In the genomic region with DNA sequence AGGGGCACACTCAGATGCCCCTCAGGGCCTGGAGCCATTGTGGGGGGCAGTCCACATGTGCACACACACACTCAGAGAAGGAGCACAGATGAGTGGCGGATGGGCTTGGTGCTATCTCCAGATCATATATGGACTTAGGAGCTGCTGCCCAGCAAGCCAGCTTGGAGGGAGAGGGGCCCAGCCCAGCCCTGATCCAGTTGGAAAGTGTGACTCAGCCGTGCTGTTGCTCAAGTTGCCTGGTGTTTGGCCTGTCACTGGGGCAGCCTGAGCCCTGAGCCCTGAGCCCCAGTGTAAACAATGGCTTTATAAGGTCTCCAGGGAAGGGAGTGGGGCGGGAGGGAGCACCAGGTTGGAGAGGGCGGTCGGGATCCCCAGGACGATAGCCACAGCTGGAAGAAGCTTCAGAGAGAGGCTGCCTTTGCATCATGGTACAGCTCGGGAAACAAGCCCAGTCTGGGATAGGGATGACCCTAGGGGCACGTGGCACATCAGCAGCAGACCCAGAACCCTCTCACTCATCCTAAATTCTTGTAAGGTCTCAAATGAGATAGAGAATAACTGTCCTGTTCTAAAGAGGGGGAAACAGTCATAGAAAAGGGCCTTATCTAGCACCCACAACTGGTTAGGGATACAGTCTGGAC, we compare ENCODE assay signal across 9 cellular contexts. TPM values are rescaled to one million over a fixed set of nuclear protein-coding genes. Genes with fewer than 3 reads are reported as not detected.
DNase-seq lines count a peak whose midpoint lies in the region; ATAC-seq and TF ChIP-seq lines count a peak whose summit lies in the region.
"Had no signal": no experiment of that assay in that cellular context is flagged by ENCODE, and none has a peak within 500 bp of the region (broad histone marks: within the 10 kb centered on the region; RNA-seq: fewer than 3 reads in every experiment).

No MANE protein-coding gene starts in this region.

- peaks cover 44% of the 10 kb centered on the region for H3K79me2 ChIP-seq in osteoblast (ENCODE audit: insufficient read depth, low read length)

- no peaks in the 10 kb centered on the region for H3K27me3 ChIP-seq in osteoblast (ENCODE audit: insufficient read depth, low read length)

- H2AFZ ChIP-seq in osteoblast (ENCODE audit: low read length), result no peak overlapping the region

- H3K9me3 Mint-ChIP-seq in type B pancreatic cell, result no peaks in the 10 kb centered on the region

- H3K27me3 Mint-ChIP-seq in type B pancreatic cell, result peaks cover 4% of the 10 kb centered on the region

- H3K9me3 ChIP-seq in osteoblast (ENCODE audit: low read depth, low read length), result no peaks in the 10 kb centered on the region

- no peak overlapping the region for H3K27ac Mint-ChIP-seq in type B pancreatic cell

- no peak overlapping the region for H3K4me2 ChIP-seq in osteoblast (ENCODE audit: insufficient read depth, low read length)

- peaks cover under 1% of the 10 kb centered on the region for H3K4me1 Mint-ChIP-seq in type B pancreatic cell (ENCODE audit: unreplicated experiment)

- no peak for ATAC-seq in GM21423 (IDR thresholded peaks at IDR 0.05; ENCODE audit: unreplicated experiment)

- DNase-seq in AG10803 (ENCODE audit: low read depth), result peak; percentile 96
- peak; percentile 89 for DNase-seq in RKO (ENCODE audit: low spot score)
- DNase-seq in fibroblast of peridontal ligament (ENCODE audit: extremely low read depth), result peak; percentile 97
- DNase-seq in osteoblast (ENCODE audit: insufficient read length, low spot score, missing footprints), result peak; percentile 99
- DNase-seq in type B pancreatic cell (ENCODE audit: extremely low spot score, unreplicated experiment), result no peak
- no peak for DNase-seq in RPMI8226
- no peak for DNase-seq in pons (ENCODE audit: low spot score)
- DNase-seq: NCI-H345 had no signal

- no peak for TF ChIP-seq CTCF in AG10803 (conservative IDR thresholded peaks at IDR 0.05; ENCODE audit: low read length)
- no peak for TF ChIP-seq CTCF in osteoblast (IDR thresholded peaks at IDR 0.05; ENCODE audit: extremely low read depth, low read depth, low read length)
- TF ChIP-seq CTCF in type B pancreatic cell (conservative IDR thresholded peaks at IDR 0.05), result no peak

- peaks cover 40% of the 10 kb centered on the region for H4K20me1 ChIP-seq in osteoblast (ENCODE audit: insufficient read depth, low read length)

- H3K27ac ChIP-seq in osteoblast (ENCODE audit: low read depth, low read length), result peak overlapping the region; percentile 82

- no peak overlapping the region for H3K4me3 Mint-ChIP-seq in type B pancreatic cell

- H3K4me1 ChIP-seq in osteoblast (ENCODE audit: insufficient read depth, low read length), result peaks cover 33% of the 10 kb centered on the region

- H3K36me3 ChIP-seq in osteoblast (ENCODE audit: insufficient read depth, low read length), result peaks cover 68% of the 10 kb centered on the region

- H3K36me3 Mint-ChIP-seq in type B pancreatic cell, result no peaks in the 10 kb centered on the region

- H3K4me3 ChIP-seq in AG10803 (ENCODE audit: low read length) (no peak overlapping the region), osteoblast (ENCODE audit: insufficient read depth, low read length) (no peak overlapping the region)

RNA-seq across cellular contexts. Expression of gene SELENOM, which starts 4.8 kb away (rescaled TPM):
- total RNA-seq in osteoblast (140 and 157 TPM in 2 replicates), type B pancreatic cell (ENCODE audit: low replicate concordance) (13.7 and 22.4 TPM in 2 replicates)

RNA-seq across cellular contexts. Expression of gene INPP5J, which starts 20.2 kb away (rescaled TPM):
- total RNA-seq in osteoblast, result under 0.01 and 0.36 TPM in 2 replicates
- total RNA-seq in type B pancreatic cell (ENCODE audit: low replicate concordance), result 8.7 and 9.3 TPM in 2 replicates

RNA-seq across cellular contexts. Expression of gene SMTN, which starts 21.4 kb away (rescaled TPM):
- 30.6 and 31.5 TPM in 2 replicates for total RNA-seq in osteoblast
- 27.1 and 54.0 TPM in 2 replicates for total RNA-seq in type B pancreatic cell (ENCODE audit: low replicate concordance)

RNA-seq across cellular contexts. Expression of gene PLA2G3, which starts 37.7 kb away (rescaled TPM):
- total RNA-seq in osteoblast (0.29 and 0.36 TPM in 2 replicates), type B pancreatic cell (ENCODE audit: low replicate concordance) (0.14 and 0.75 TPM in 2 replicates)

RNA-seq across cellular contexts. Expression of gene RNF185, which starts 57.4 kb away (rescaled TPM):
- total RNA-seq in osteoblast (48.0 and 51.8 TPM in 2 replicates), type B pancreatic cell (ENCODE audit: low replicate concordance) (32.6 and 41.2 TPM in 2 replicates)

Comparison
In these comparisons a context has a peak if more than half of its experiments do, and no peak if none do; other contexts are left out.
1. DNase-seq: peak in AG10803 (single experiment), RKO (single experiment), fibroblast of peridontal ligament (single experiment) and osteoblast (single experiment); none in type B pancreatic cell (single experiment), RPMI8226 (single experiment) and pons (single experiment).